ENCODE assay signal across 12 cellular contexts in genomic region chr22:17430298-17430900, GRCh38.
DNase-seq lines count a peak whose midpoint lies in the region; ATAC-seq and TF ChIP-seq lines count a peak whose summit lies in the region.
"Had no signal": no experiment of that assay in that cellular context is flagged by ENCODE, and none has a peak within 500 bp of the region (broad histone marks: within the 10 kb centered on the region; RNA-seq: fewer than 3 reads in every experiment).

No MANE protein-coding gene starts in this region.

- TF ChIP-seq CTCF in brain (conservative IDR thresholded peaks at IDR 0.05): no peak
- TF ChIP-seq CTCF in gastrocnemius medialis (IDR thresholded peaks at IDR 0.05 in 4 of 5, conservative IDR thresholded peaks at IDR 0.05 in 1 of 5): no peak

- peaks cover 3% of the 10 kb centered on the region for H3K27me3 Mint-ChIP-seq in brain
- peaks cover 15% of the 10 kb centered on the region for H3K27me3 Mint-ChIP-seq in activated naive CD8-positive, alpha-beta T cell treated with anti-CD3 and anti-CD28 coated beads for 36 hours

- H3K27me3 ChIP-seq in gastrocnemius medialis: no peaks in the 10 kb centered on the region

- H3K36me3 ChIP-seq in gastrocnemius medialis: no peaks in the 10 kb centered on the region

- H3K9me3 ChIP-seq in gastrocnemius medialis: no peaks in the 10 kb centered on the region

- peaks cover 24% of the 10 kb centered on the region for H3K36me3 Mint-ChIP-seq in brain
- no peaks in the 10 kb centered on the region for H3K36me3 Mint-ChIP-seq in activated naive CD8-positive, alpha-beta T cell treated with anti-CD3 and anti-CD28 coated beads for 36 hours

- peaks cover 2 to 10% (median 9%) of the 10 kb centered on the region in 5 experiments for H3K9me3 Mint-ChIP-seq in brain
- H3K9me3 Mint-ChIP-seq in activated naive CD8-positive, alpha-beta T cell treated with anti-CD3 and anti-CD28 coated beads for 36 hours: no peaks in the 10 kb centered on the region
- H3K9me3 Mint-ChIP-seq: activated CD4-positive, alpha-beta T cell treated with anti-CD3 and anti-CD28 coated beads, Interleukin-2, amount 10 ng/mL, durations not matched to agents 24 days and 14 days had no signal

- peak overlapping the region; percentile 17 to 94 (median 84) for H3K27ac Mint-ChIP-seq in brain
- H3K27ac Mint-ChIP-seq in activated naive CD8-positive, alpha-beta T cell treated with anti-CD3 and anti-CD28 coated beads for 36 hours: no peak overlapping the region
- H3K27ac Mint-ChIP-seq: activated CD4-positive, alpha-beta T cell treated with anti-CD3 and anti-CD28 coated beads, Interleukin-2, amount 10 ng/mL, durations not matched to agents 24 days and 14 days had no signal

- H3K4me3 Mint-ChIP-seq in brain: peak overlapping the region; percentile 7 to 31 (median 12)
- no peak overlapping the region for H3K4me3 Mint-ChIP-seq in activated naive CD8-positive, alpha-beta T cell treated with anti-CD3 and anti-CD28 coated beads for 36 hours
- H3K4me3 Mint-ChIP-seq: activated CD4-positive, alpha-beta T cell treated with anti-CD3 and anti-CD28 coated beads, Interleukin-2, amount 10 ng/mL, durations not matched to agents 24 days and 14 days had no signal

- in situ Hi-C loops in gastrocnemius medialis (cut with MboI; ENCODE audit: low sequenced_read_pairs in 4 of 4): no loop called here

- H3K27ac ChIP-seq in gastrocnemius medialis: peak overlapping the region; percentile 86 to 93 (median 90)

- ATAC-seq in left ventricle myocardium superior: peak; percentile 95
- ATAC-seq in gastrocnemius medialis: peak; percentile 96 to 98

- peaks cover 68 to 73% of the 10 kb centered on the region in 2 donors for H3K4me1 ChIP-seq in gastrocnemius medialis

- intact Hi-C loops in left ventricle myocardium superior (cut with micrococcal nuclease): no loop called here
- intact Hi-C loops in gastrocnemius medialis (cut with DNase I; ENCODE audit: low total_unique reads): loop anchor here (2.0 to 5.0 kb wide), 2 partner anchors 52 to 168 kb away; no protein-coding TSS in a partner anchor

- TF ChIP-seq POLR2A in gastrocnemius medialis (IDR thresholded peaks at IDR 0.05): no peak

- peaks cover 71% of the 10 kb centered on the region for H3K4me1 Mint-ChIP-seq in brain
- peaks cover 3% of the 10 kb centered on the region for H3K4me1 Mint-ChIP-seq in activated naive CD8-positive, alpha-beta T cell treated with anti-CD3 and anti-CD28 coated beads for 36 hours

- peak; percentile 4 for DNase-seq in LHCN-M2 (ENCODE audit: low read depth)
- no peak for DNase-seq in left ventricle myocardium superior
- DNase-seq in gastrocnemius medialis: peak; percentile 75 to 78
- DNase-seq in T-helper 9 cell: no peak
- no peak for DNase-seq in NCI-H2029 treated with DMSO at 0.1 percent for 48 hours (lab: John Stamatoyannopoulos, UW)
- DNase-seq in activated naive CD8-positive, alpha-beta T cell treated with anti-CD3 and anti-CD28 coated beads for 36 hours: no peak
- no peak for DNase-seq in stimulated activated CD8-positive, alpha-beta memory T cell treated with anti-CD3 and anti-CD28 coated beads, Interleukin-4, amount 100 ng/mL, for 48 hours
- DNase-seq: activated CD4-positive, alpha-beta T cell treated with anti-CD3 and anti-CD28 coated beads, Interleukin-2, amount 10 ng/mL, durations not matched to agents 24 days and 14 days; activated effector memory CD4-positive, alpha-beta T cell treated with anti-CD3 and anti-CD28 coated beads, Interleukin-2, amount 50 U/mL, for 16 hours; Karpas-422; NCI-H748 treated with DMSO at 0.1 percent for 48 hours had no signal

- no peak overlapping the region for H3K4me3 ChIP-seq in gastrocnemius medialis

Comparison
In these comparisons a context has a peak if more than half of its experiments do, and no peak if none do; other contexts are left out.
1. DNase-seq: peak in LHCN-M2 (single experiment) and gastrocnemius medialis (2 of 2); none in left ventricle myocardium superior (single experiment), T-helper 9 cell (single experiment), NCI-H2029 treated with DMSO at 0.1 percent for 48 hours (single experiment), activated naive CD8-positive, alpha-beta T cell treated with anti-CD3 and anti-CD28 coated beads for 36 hours (single experiment) and stimulated activated CD8-positive, alpha-beta memory T cell treated with anti-CD3 and anti-CD28 coated beads, Interleukin-4, amount 100 ng/mL, for 48 hours (single experiment).